Comparison of ENCODE assay signal across 23 cellular contexts in genomic region chr2:115234707-115235106, GRCh38.
DNase-seq lines count a peak whose midpoint lies in the region; ATAC-seq, FAIRE-seq and TF ChIP-seq lines count a peak whose summit lies in the region.
"Had no signal": no experiment of that assay in that cellular context is flagged by ENCODE, and none has a peak within 500 bp of the region (broad histone marks: within the 10 kb centered on the region; RNA-seq: fewer than 3 reads in every experiment).

No MANE protein-coding gene starts in this region.

- DNase-seq in D721Med (ENCODE audit: insufficient read length, low spot score) (no peak), adrenal gland (no peak), left kidney (ENCODE audit: low read depth, low spot score) (peak; percentile 53), progenitor cell of endocrine pancreas (ENCODE audit: low spot score, unreplicated experiment) (no peak), mucosa of descending colon (no peak), kidney glomerular epithelial cell (lab: John Stamatoyannopoulos, UW) (no peak)
- no peak for DNase-seq in activated CD8-positive, alpha-beta memory T cell treated with anti-CD3 and anti-CD28 coated beads, Interleukin-2, amount 10 ng/mL, durations not matched to agents 7 days and 5 days
- DNase-seq: 8988T; ACHN; BE2C; C1 segment of cervical spinal cord; CD4-positive, alpha-beta memory T cell; CD4-positive, CD25-positive, alpha-beta regulatory T cell; CD8-positive, alpha-beta memory T cell; COR-L47; DMS79 treated with DMSO at 0.1 percent for 48 hours; GF-D8 had no signal

- H3K36me3 ChIP-seq in adrenal gland (replicated peaks in 1 of 2) (no peaks in the 10 kb centered on the region), mucosa of descending colon (ENCODE audit: low read depth) (no peaks in the 10 kb centered on the region)
- H3K36me3 ChIP-seq: BE2C, BLaER1 had no signal

- TF ChIP-seq CTCF in D721Med (IDR thresholded peaks at IDR 0.05; ENCODE audit: insufficient read depth, missing control alignments), result no peak
- no peak for TF ChIP-seq CTCF in adrenal gland (IDR thresholded peaks at IDR 0.05)
- TF ChIP-seq CTCF in progenitor cell of endocrine pancreas (IDR thresholded peaks at IDR 0.05; ENCODE audit: unreplicated experiment), result no peak
- TF ChIP-seq CTCF in mucosa of descending colon (IDR thresholded peaks at IDR 0.05), result no peak

- H3K4me1 Mint-ChIP-seq in progenitor cell of endocrine pancreas (ENCODE audit: low read depth), result peaks cover 35% of the 10 kb centered on the region
- H3K4me1 Mint-ChIP-seq in activated CD8-positive, alpha-beta memory T cell treated with anti-CD3 and anti-CD28 coated beads, Interleukin-2, amount 10 ng/mL, durations not matched to agents 7 days and 5 days, result no peaks in the 10 kb centered on the region
- H3K4me1 Mint-ChIP-seq: CD14-positive monocyte; CD4-positive, alpha-beta memory T cell; CD4-positive, CD25-positive, alpha-beta regulatory T cell; CD8-positive, alpha-beta memory T cell had no signal

- FAIRE-seq in D721Med (lab: Jason Lieb, UNC), result peak; percentile 25
- FAIRE-seq: A204.1, G401.6, GM12891, GM19239 had no signal

- CTCF ChIA-PET in activated CD8-positive, alpha-beta memory T cell treated with anti-CD3 and anti-CD28 coated beads, Interleukin-2, amount 10 ng/mL, durations not matched to agents 7 days and 5 days (lab: Charles Lee), result no interaction called here

- peaks cover 2% of the 10 kb centered on the region for H3K36me3 Mint-ChIP-seq in progenitor cell of endocrine pancreas (ENCODE audit: insufficient read depth)
- H3K36me3 Mint-ChIP-seq in activated CD8-positive, alpha-beta memory T cell treated with anti-CD3 and anti-CD28 coated beads, Interleukin-2, amount 10 ng/mL, durations not matched to agents 7 days and 5 days, result no peaks in the 10 kb centered on the region
- H3K36me3 Mint-ChIP-seq: CD14-positive monocyte; CD4-positive, alpha-beta memory T cell; CD4-positive, CD25-positive, alpha-beta regulatory T cell; CD8-positive, alpha-beta memory T cell had no signal

- TF ChIP-seq POLR2A in adrenal gland (IDR thresholded peaks at IDR 0.05), result no peak

- no peaks in the 10 kb centered on the region for H3K27me3 ChIP-seq in adrenal gland
- H3K27me3 ChIP-seq: BE2C, BLaER1 had no signal

- H3K9me3 ChIP-seq in adrenal gland (replicated peaks in 1 of 3) (no peaks in the 10 kb centered on the region), mucosa of descending colon (peaks cover 3% of the 10 kb centered on the region)
- H3K9me3 ChIP-seq: BE2C, BLaER1 had no signal

- no peak for ATAC-seq in mucosa of descending colon
- no peak for ATAC-seq in activated CD8-positive, alpha-beta memory T cell treated with anti-CD3 and anti-CD28 coated beads, Interleukin-2, amount 10 ng/mL, durations not matched to agents 7 days and 5 days

- H3K4me3 Mint-ChIP-seq in progenitor cell of endocrine pancreas (ENCODE audit: low read depth), result no peak overlapping the region
- H3K4me3 Mint-ChIP-seq in activated CD8-positive, alpha-beta memory T cell treated with anti-CD3 and anti-CD28 coated beads, Interleukin-2, amount 10 ng/mL, durations not matched to agents 7 days and 5 days, result no peak overlapping the region
- H3K4me3 Mint-ChIP-seq: CD14-positive monocyte; CD4-positive, alpha-beta memory T cell; CD4-positive, CD25-positive, alpha-beta regulatory T cell; CD8-positive, alpha-beta memory T cell had no signal

- peak overlapping the region; percentile 1 for H3K27ac Mint-ChIP-seq in progenitor cell of endocrine pancreas
- H3K27ac Mint-ChIP-seq in activated CD8-positive, alpha-beta memory T cell treated with anti-CD3 and anti-CD28 coated beads, Interleukin-2, amount 10 ng/mL, durations not matched to agents 7 days and 5 days, result no peak overlapping the region
- H3K27ac Mint-ChIP-seq: CD14-positive monocyte; CD4-positive, alpha-beta memory T cell; CD4-positive, CD25-positive, alpha-beta regulatory T cell; CD8-positive, alpha-beta memory T cell had no signal

- peaks cover 2% of the 10 kb centered on the region for H3K9me3 Mint-ChIP-seq in progenitor cell of endocrine pancreas (ENCODE audit: low read depth)
- peaks cover 10% of the 10 kb centered on the region for H3K9me3 Mint-ChIP-seq in activated CD8-positive, alpha-beta memory T cell treated with anti-CD3 and anti-CD28 coated beads, Interleukin-2, amount 10 ng/mL, durations not matched to agents 7 days and 5 days (ENCODE audit: low read depth)

- WGBS in adrenal gland, 4 donors, result 32 to 41% (median 34%) methylated on average over 4 of the region's 4 CpGs

- intact Hi-C loops in adrenal gland (cut with DNase I), result no loop called here
- intact Hi-C loops in mucosa of descending colon (cut with DNase I, micrococcal nuclease), result no loop called here

- peak overlapping the region in 3 of 5 donors; percentile 38 to 63 (median 45) for H3K27ac ChIP-seq in adrenal gland
- H3K27ac ChIP-seq: BLaER1 had no signal

- H3K4me3 ChIP-seq in adrenal gland (peak overlapping the region in 1 of 4 donors; percentile 33), mucosa of descending colon (no peak overlapping the region)
- H3K4me3 ChIP-seq: BLaER1 had no signal

- H3K4me1 ChIP-seq in adrenal gland (replicated peaks in 1 of 2) (peaks cover 0 to 5% of the 10 kb centered on the region in 2 donors), mucosa of descending colon (ENCODE audit: low read depth) (no peaks in the 10 kb centered on the region)
- H3K4me1 ChIP-seq: BE2C, BLaER1 had no signal

- H3K27me3 Mint-ChIP-seq in progenitor cell of endocrine pancreas, result no peaks in the 10 kb centered on the region
- no peaks in the 10 kb centered on the region for H3K27me3 Mint-ChIP-seq in activated CD8-positive, alpha-beta memory T cell treated with anti-CD3 and anti-CD28 coated beads, Interleukin-2, amount 10 ng/mL, durations not matched to agents 7 days and 5 days
- H3K27me3 Mint-ChIP-seq: CD4-positive, alpha-beta memory T cell; CD4-positive, CD25-positive, alpha-beta regulatory T cell; CD8-positive, alpha-beta memory T cell had no signal
